Comparison of ENCODE assay signal across 1 cellular context in the genomic region with DNA sequence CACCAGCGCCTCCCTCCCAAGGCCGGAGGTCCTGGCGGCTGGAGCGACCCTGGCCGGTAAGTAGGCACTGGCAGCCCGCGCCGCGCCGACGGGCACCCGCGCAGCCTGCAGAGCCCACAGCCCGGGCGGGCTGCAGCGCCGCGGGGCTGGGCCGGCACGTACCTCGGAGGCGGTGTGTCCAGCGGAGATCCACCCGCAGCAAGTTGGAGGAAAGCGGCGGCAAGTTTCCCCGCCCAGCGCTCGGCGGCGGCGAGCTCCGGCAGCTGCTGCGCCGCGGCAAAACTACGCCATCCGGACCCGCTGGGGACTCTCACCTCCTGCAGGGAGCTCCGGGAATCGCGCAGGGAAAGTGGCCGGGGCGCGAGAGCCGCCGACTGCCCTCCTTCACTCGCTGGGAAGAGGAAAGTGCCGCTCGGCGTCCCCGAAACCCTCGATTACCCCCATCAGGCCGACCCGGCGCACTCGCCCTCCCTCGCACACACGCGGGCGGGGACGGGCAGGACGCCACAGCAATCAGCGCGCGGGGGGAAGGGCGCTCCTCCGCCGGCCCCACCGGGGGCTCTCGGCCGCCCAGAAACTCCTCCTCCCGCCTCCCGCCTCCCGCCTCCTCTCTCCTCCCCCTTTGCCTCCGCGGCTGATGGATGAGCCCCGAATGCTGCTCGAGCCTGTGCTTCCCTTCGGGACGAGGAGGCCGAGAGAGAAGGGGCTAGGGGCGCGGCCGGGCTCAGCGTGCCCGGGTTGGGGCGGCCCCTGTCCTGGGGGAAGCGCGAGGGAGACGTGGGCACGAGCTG.
A peak's percentile ranks its signal among the peaks of the same experiment; 100 is the strongest.
TF ChIP-seq lines count a peak whose summit lies in the region.

TGFBR3 (minus strand) TSS at position 436 of the 791 bp plus-strand sequence. CDS start 24,620 bp downstream, outside the sequence.

TF ChIP-seq in K562, 482 proteins besides CTCF, POLR2A, EP300 and RAD21 (continued from another document and continues in another):
- TF ChIP-seq MTA3 (IDR thresholded peaks at IDR 0.05; ENCODE audit: borderline replicate concordance): peak; percentile 76; the same call in 1 of the 2 replicates
- peak; percentile 70; the same call in 1 of the 2 replicates for TF ChIP-seq RB1 (IDR thresholded peaks at IDR 0.05; ENCODE audit: low read depth)
- no peak for TF ChIP-seq SNIP1 (IDR thresholded peaks at IDR 0.05; ENCODE audit: low read depth)
- TF ChIP-seq NELFE (IDR thresholded peaks at IDR 0.05; ENCODE audit: insufficient read depth, insufficient read length): no peak
- peak; percentile 71 for TF ChIP-seq CREM (IDR thresholded peaks at IDR 0.05; ENCODE audit: low read depth)
- no peak for TF ChIP-seq ZNF507 (tag; conservative IDR thresholded peaks at IDR 0.05)
- TF ChIP-seq FOXK2 (conservative IDR thresholded peaks at IDR 0.05 in 1 of 2, IDR thresholded peaks at IDR 0.05 in 1 of 2; ENCODE audit: low read depth in 2 of 2): no peak
- TF ChIP-seq, protein P1, sequence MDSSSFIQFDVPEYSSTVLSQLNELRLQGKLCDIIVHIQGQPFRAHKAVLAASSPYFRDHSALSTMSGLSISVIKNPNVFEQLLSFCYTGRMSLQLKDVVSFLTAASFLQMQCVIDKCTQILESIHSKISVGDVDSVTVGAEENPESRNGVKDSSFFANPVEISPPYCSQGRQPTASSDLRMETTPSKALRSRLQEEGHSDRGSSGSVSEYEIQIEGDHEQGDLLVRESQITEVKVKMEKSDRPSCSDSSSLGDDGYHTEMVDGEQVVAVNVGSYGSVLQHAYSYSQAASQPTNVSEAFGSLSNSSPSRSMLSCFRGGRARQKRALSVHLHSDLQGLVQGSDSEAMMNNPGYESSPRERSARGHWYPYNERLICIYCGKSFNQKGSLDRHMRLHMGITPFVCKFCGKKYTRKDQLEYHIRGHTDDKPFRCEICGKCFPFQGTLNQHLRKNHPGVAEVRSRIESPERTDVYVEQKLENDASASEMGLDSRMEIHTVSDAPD (CRISPR knock-in tag; IDR thresholded peaks at IDR 0.05): no peak
- no peak for TF ChIP-seq SMAD3 (CRISPR knock-in tag; conservative IDR thresholded peaks at IDR 0.05)
- no peak for TF ChIP-seq SIRT6 (IDR thresholded peaks at IDR 0.05; ENCODE audit: low read depth, low read length)
- TF ChIP-seq ZNF12 (CRISPR knock-in tag; IDR thresholded peaks at IDR 0.05): no peak
- no peak for TF ChIP-seq ZNF436 (CRISPR knock-in tag; IDR thresholded peaks at IDR 0.05)
- TF ChIP-seq RBFOX2 (IDR thresholded peaks at IDR 0.05; ENCODE audit: low read depth, low read length): peak; percentile 88
- TF ChIP-seq ESRRA (IDR thresholded peaks at IDR 0.05; ENCODE audit: borderline replicate concordance, low read depth): peak; percentile 38; the same call in 1 of the 2 replicates
- no peak for TF ChIP-seq HNRNPH1 (optimal IDR thresholded peaks at IDR 0.05; ENCODE audit: low read depth, low read length)
- TF ChIP-seq HOMEZ (CRISPR knock-in tag; IDR thresholded peaks at IDR 0.05): no peak
- no peak for TF ChIP-seq DMBX1 (CRISPR knock-in tag; IDR thresholded peaks at IDR 0.05; ENCODE audit: borderline replicate concordance)
- TF ChIP-seq ZNF212 (CRISPR knock-in tag; IDR thresholded peaks at IDR 0.05): no peak
- 0 out of 2 replicates have a peak, but pooled peaks have one; percentile 22 for TF ChIP-seq TARDBP (IDR thresholded peaks at IDR 0.05)
- peak; percentile 53 for TF ChIP-seq CREB1 (IDR thresholded peaks at IDR 0.05)
- no peak; the same call in 1 of the 2 replicates for TF ChIP-seq CREB1 (CRISPR knock-in tag; IDR thresholded peaks at IDR 0.05)
- TF ChIP-seq ZFP1 (CRISPR knock-in tag; IDR thresholded peaks at IDR 0.05): no peak
- TF ChIP-seq DPF2 (IDR thresholded peaks at IDR 0.05): peak; percentile 24; the same call in 1 of the 2 replicates
- TF ChIP-seq BRCA1 (IDR thresholded peaks at IDR 0.05): no peak
- no peak for TF ChIP-seq BRCA1 (CRISPR knock-in tag; IDR thresholded peaks at IDR 0.05)
- no peak for TF ChIP-seq NR2C2 (CRISPR knock-in tag; IDR thresholded peaks at IDR 0.05)
- TF ChIP-seq NR2C2 (tag; IDR thresholded peaks at IDR 0.05): peak; percentile 37
- TF ChIP-seq MAFG (tag; conservative IDR thresholded peaks at IDR 0.05): no peak
- no peak for TF ChIP-seq ELF4 (CRISPR knock-in tag; IDR thresholded peaks at IDR 0.05)
- no peak for TF ChIP-seq HINFP (tag; conservative IDR thresholded peaks at IDR 0.05; ENCODE audit: low read depth)
- no peak for TF ChIP-seq ASH1L (IDR thresholded peaks at IDR 0.05; ENCODE audit: borderline replicate concordance, low read depth, partially characterized antibody)
- no peak for TF ChIP-seq SREBF1 (IDR thresholded peaks at IDR 0.05; ENCODE audit: borderline replicate concordance, low read depth, low read length)
- no peak for TF ChIP-seq NFATC3 (IDR thresholded peaks at IDR 0.05)
- TF ChIP-seq, protein P2, sequence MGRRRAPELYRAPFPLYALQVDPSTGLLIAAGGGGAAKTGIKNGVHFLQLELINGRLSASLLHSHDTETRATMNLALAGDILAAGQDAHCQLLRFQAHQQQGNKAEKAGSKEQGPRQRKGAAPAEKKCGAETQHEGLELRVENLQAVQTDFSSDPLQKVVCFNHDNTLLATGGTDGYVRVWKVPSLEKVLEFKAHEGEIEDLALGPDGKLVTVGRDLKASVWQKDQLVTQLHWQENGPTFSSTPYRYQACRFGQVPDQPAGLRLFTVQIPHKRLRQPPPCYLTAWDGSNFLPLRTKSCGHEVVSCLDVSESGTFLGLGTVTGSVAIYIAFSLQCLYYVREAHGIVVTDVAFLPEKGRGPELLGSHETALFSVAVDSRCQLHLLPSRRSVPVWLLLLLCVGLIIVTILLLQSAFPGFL (CRISPR knock-in tag; IDR thresholded peaks at IDR 0.05): no peak
- TF ChIP-seq TEAD1 (CRISPR knock-in tag; IDR thresholded peaks at IDR 0.05): 0 out of 4 replicates have a peak, but pooled peaks of 1 of the 2 experiments have one; percentile 29
- TF ChIP-seq HIVEP1 (CRISPR knock-in tag; IDR thresholded peaks at IDR 0.05): no peak
- TF ChIP-seq KHSRP (IDR thresholded peaks at IDR 0.05): no peak
- no peak for TF ChIP-seq ZNF175 (CRISPR knock-in tag; IDR thresholded peaks at IDR 0.05; ENCODE audit: low read depth)
- TF ChIP-seq, protein P3, sequence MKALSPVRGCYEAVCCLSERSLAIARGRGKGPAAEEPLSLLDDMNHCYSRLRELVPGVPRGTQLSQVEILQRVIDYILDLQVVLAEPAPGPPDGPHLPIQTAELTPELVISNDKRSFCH (CRISPR knock-in tag; IDR thresholded peaks at IDR 0.05): no peak
- TF ChIP-seq, protein P3 (tag; IDR thresholded peaks at IDR 0.05): 0 out of 2 replicates have a peak, but pooled peaks have one; percentile 20
- no peak for TF ChIP-seq KAT8 (IDR thresholded peaks at IDR 0.05; ENCODE audit: low read depth)
- TF ChIP-seq ZBTB2 (IDR thresholded peaks at IDR 0.05): no peak; the same call in 1 of the 2 replicates
- TF ChIP-seq NFIC (IDR thresholded peaks at IDR 0.05): peak; percentile 67
- TF ChIP-seq MITF (IDR thresholded peaks at IDR 0.05): no peak
- no peak for TF ChIP-seq MAFK (IDR thresholded peaks at IDR 0.05; ENCODE audit: low read length)
- no peak for TF ChIP-seq PTRF (tag; IDR thresholded peaks at IDR 0.05)
- no peak for TF ChIP-seq ZBTB40 (IDR thresholded peaks at IDR 0.05)
- no peak for TF ChIP-seq ZBTB40 (CRISPR knock-in tag; IDR thresholded peaks at IDR 0.05)
- TF ChIP-seq POLR2G (IDR thresholded peaks at IDR 0.05; ENCODE audit: low read depth, low read length): peak; percentile 88
